ENCODE assay signal across 25 cellular contexts in the genomic region with DNA sequence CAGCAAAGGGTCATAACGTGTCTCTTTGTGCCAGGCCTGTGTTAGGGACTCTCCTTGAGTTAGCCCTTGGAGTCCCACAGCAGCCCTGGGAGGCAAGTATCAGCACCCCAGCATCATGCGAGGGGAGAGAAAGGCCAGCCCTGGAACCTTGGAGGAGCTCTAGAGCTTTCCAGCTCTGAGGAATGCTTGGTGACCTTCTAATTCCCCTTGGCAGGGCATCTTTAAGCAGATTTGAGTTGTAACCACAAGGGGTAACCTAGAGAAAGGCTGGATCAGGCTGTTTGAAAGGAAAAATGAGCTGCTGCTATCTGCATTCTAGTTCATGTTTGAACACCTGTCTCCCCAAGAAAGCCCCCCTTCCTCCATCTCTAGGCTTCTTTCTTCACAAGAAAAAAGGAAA. TPM values are rescaled to one million over a fixed set of nuclear protein-coding genes. Genes with fewer than 3 reads are reported as not detected.
A peak's percentile ranks its signal among the peaks of the same experiment; 100 is the strongest.
DNase-seq lines count a peak whose midpoint lies in the region; ATAC-seq and TF ChIP-seq lines count a peak whose summit lies in the region.
"Had no signal": no experiment of that assay in that cellular context is flagged by ENCODE, and none has a peak within 500 bp of the region (broad histone marks: within the 10 kb centered on the region; RNA-seq: fewer than 3 reads in every experiment).

No MANE protein-coding gene starts in this region.

- H3K79me1 ChIP-seq in trophoblast cell (ENCODE audit: low read length) = no peaks in the 10 kb centered on the region

- no peak overlapping the region for H2BK5ac ChIP-seq in trophoblast cell (ENCODE audit: low read depth, low read length, poor library complexity)

- no peaks in the 10 kb centered on the region for H3K36me3 ChIP-seq in Panc1 (ENCODE audit: control insufficient read depth, insufficient read depth, low read length)
- H3K36me3 ChIP-seq in CD8-positive, alpha-beta T cell (ENCODE audit: insufficient read depth, low read length) = no peaks in the 10 kb centered on the region
- no peaks in the 10 kb centered on the region for H3K36me3 ChIP-seq in trophoblast cell (ENCODE audit: control insufficient read depth in 1 of 2, insufficient read depth in 2 of 2, low read length in 2 of 2)
- H3K36me3 ChIP-seq: BLaER1 treated with 17β-estradiol and CSF1 and Interleukin-3, amounts not matched to agents 10 nM and 100 nM; esophagus squamous epithelium; gastrocnemius medialis; prostate gland had no signal

- in situ Hi-C loops in Panc1 (cut with HindIII; ENCODE audit: low pct_unique_long_range_greater_than_20kb, low sequenced_read_pairs) = no loop called here

- H3K27ac Mint-ChIP-seq in CD8-positive, alpha-beta T cell = no peak overlapping the region
- H3K27ac Mint-ChIP-seq in type B pancreatic cell = no peak overlapping the region
- H3K27ac Mint-ChIP-seq: activated naive CD8-positive, alpha-beta T cell treated with anti-CD3 and anti-CD28 coated beads, Interleukin-2, amount 50 U/mL, for 24 hours; memory B cell had no signal

- H3K4me1 ChIP-seq in Panc1 (ENCODE audit: control insufficient read depth, insufficient read depth, low read length) (no peaks in the 10 kb centered on the region), trophoblast cell (ENCODE audit: control insufficient read depth in 1 of 2, insufficient read depth in 2 of 2, low read length in 2 of 2) (peaks cover 0 to 3% of the 10 kb centered on the region in 2 experiments)
- H3K4me1 ChIP-seq in CD8-positive, alpha-beta T cell (ENCODE audit: insufficient read depth, low read length) = peaks cover 2% of the 10 kb centered on the region
- H3K4me1 ChIP-seq: esophagus squamous epithelium, gastrocnemius medialis, prostate gland had no signal

- no peak overlapping the region for H3K4me3 Mint-ChIP-seq in CD8-positive, alpha-beta T cell
- H3K4me3 Mint-ChIP-seq in type B pancreatic cell = no peak overlapping the region
- H3K4me3 Mint-ChIP-seq: activated naive CD8-positive, alpha-beta T cell treated with anti-CD3 and anti-CD28 coated beads, Interleukin-2, amount 50 U/mL, for 24 hours; memory B cell had no signal

- no peaks in the 10 kb centered on the region for H3K36me3 Mint-ChIP-seq in CD8-positive, alpha-beta T cell
- H3K36me3 Mint-ChIP-seq in type B pancreatic cell = no peaks in the 10 kb centered on the region
- H3K36me3 Mint-ChIP-seq: memory B cell had no signal

- no peak overlapping the region for H3K4ac ChIP-seq in trophoblast cell (ENCODE audit: low read depth, low read length)

- H3K4me3 ChIP-seq in Panc1 (ENCODE audit: low read depth in 2 of 2, low read length in 2 of 2) = no peak overlapping the region
- no peak overlapping the region for H3K4me3 ChIP-seq in CD8-positive, alpha-beta T cell (ENCODE audit: low read depth, low read length)
- no peak overlapping the region for H3K4me3 ChIP-seq in trophoblast cell (ENCODE audit: low read depth, low read length)
- H3K4me3 ChIP-seq: BLaER1 treated with 17β-estradiol and CSF1 and Interleukin-3, amounts not matched to agents 10 nM and 100 nM; esophagus squamous epithelium; gastrocnemius medialis; hepatocyte; prostate gland had no signal

- no peaks in the 10 kb centered on the region for H3K27me3 Mint-ChIP-seq in CD8-positive, alpha-beta T cell (ENCODE audit: low read depth)
- H3K27me3 Mint-ChIP-seq in type B pancreatic cell = no peaks in the 10 kb centered on the region
- H3K27me3 Mint-ChIP-seq: activated naive CD8-positive, alpha-beta T cell treated with anti-CD3 and anti-CD28 coated beads, Interleukin-2, amount 50 U/mL, for 24 hours; memory B cell had no signal

- ATAC-seq in Panc1 = peak; percentile 32; the same call in 1 of the 2 replicates
- ATAC-seq in CD8-positive, alpha-beta T cell = no peak
- no peak for ATAC-seq in HG03175 (IDR thresholded peaks at IDR 0.05; ENCODE audit: unreplicated experiment)
- ATAC-seq: activated naive CD8-positive, alpha-beta T cell treated with anti-CD3 and anti-CD28 coated beads, Interleukin-2, amount 50 U/mL, for 24 hours; gastrocnemius medialis; Right ventricle myocardium inferior; stimulated activated naive CD8-positive, alpha-beta T cell treated with anti-CD3 and anti-CD28 coated beads, Interleukin-15, Interleukin-2, amounts not matched to agents 100 U/mL and 50 U/mL, for 24 hours had no signal

- peak; percentile 39 for DNase-seq in activated effector memory CD4-positive, alpha-beta T cell treated with anti-CD3 and anti-CD28 coated beads, Interleukin-2, amount 50 U/mL, for 16 hours
- DNase-seq in activated effector memory CD4-positive, alpha-beta T cell treated with Interleukin-2 at 50 U/mL for 16 hours = no peak
- DNase-seq in Panc1 (ENCODE audit: low read depth, low spot score) = no peak
- DNase-seq in islet precursor cell = peak; percentile 37
- no peak for DNase-seq in CD8-positive, alpha-beta T cell
- DNase-seq in trophoblast cell = no peak
- DNase-seq in type B pancreatic cell (ENCODE audit: extremely low spot score, unreplicated experiment) = no peak
- DNase-seq: activated CD4-positive, alpha-beta T cell treated with anti-CD3 and anti-CD28 coated beads for 48 hours; activated CD8-positive, alpha-beta memory T cell treated with anti-CD3 and anti-CD28 coated beads for 24 hours; activated gamma-delta T cell treated with Interleukin-2 at 50 U/mL for 16 hours; activated naive CD8-positive, alpha-beta T cell treated with anti-CD3 and anti-CD28 coated beads, Interleukin-2, amount 50 U/mL, for 24 hours; caudate nucleus; dermis blood vessel endothelial cell; esophagus squamous epithelium; gastrocnemius medialis; Karpas-422; NCI-H1436; NCI-H510A; stimulated activated naive CD8-positive, alpha-beta T cell treated with anti-CD3 and anti-CD28 coated beads, Interleukin-15, Interleukin-2, amounts not matched to agents 100 U/mL and 50 U/mL, for 24 hours had no signal

- H2AK5ac ChIP-seq in trophoblast cell (ENCODE audit: low read length) = no peak overlapping the region

- CTCF ChIA-PET in Panc1 (lab: Charles Lee) = interaction anchor here (1.0 kb wide), 1 partner anchor 75 kb away, joined by 12 read pairs; no protein-coding TSS in a partner anchor
- CTCF ChIA-PET in CD8-positive, alpha-beta T cell (lab: Charles Lee) = interaction anchor here (1.8 kb wide), 1 partner anchor 37 kb away, joined by 6 read pairs; no protein-coding TSS in a partner anchor

- no peak overlapping the region for H2BK12ac ChIP-seq in trophoblast cell (ENCODE audit: low read length)

- no peaks in the 10 kb centered on the region for H3K9me3 ChIP-seq in Panc1 (ENCODE audit: control insufficient read depth, insufficient read depth, low read depth, low read length)
- no peaks in the 10 kb centered on the region for H3K9me3 ChIP-seq in CD8-positive, alpha-beta T cell (ENCODE audit: low read length)
- H3K9me3 ChIP-seq in trophoblast cell (ENCODE audit: insufficient read depth, low read depth, low read length) = peaks cover 2% of the 10 kb centered on the region
- H3K9me3 ChIP-seq: BLaER1 treated with 17β-estradiol and CSF1 and Interleukin-3, amounts not matched to agents 10 nM and 100 nM; esophagus squamous epithelium; gastrocnemius medialis; prostate gland had no signal

- no peaks in the 10 kb centered on the region for H3K79me2 ChIP-seq in trophoblast cell (ENCODE audit: control insufficient read depth, insufficient read depth, low read length, poor library complexity)
- H3K79me2 ChIP-seq: hepatocyte had no signal

- no peak overlapping the region for H4K91ac ChIP-seq in trophoblast cell (ENCODE audit: low read depth, low read length)

- H3K9me3 Mint-ChIP-seq in CD8-positive, alpha-beta T cell = no peaks in the 10 kb centered on the region
- H3K9me3 Mint-ChIP-seq in type B pancreatic cell = no peaks in the 10 kb centered on the region
- H3K9me3 Mint-ChIP-seq: activated naive CD8-positive, alpha-beta T cell treated with anti-CD3 and anti-CD28 coated beads, Interleukin-2, amount 50 U/mL, for 24 hours; memory B cell had no signal

- H4K12ac ChIP-seq in trophoblast cell (ENCODE audit: low read depth, low read length) = no peak overlapping the region

- no peak overlapping the region for H4K8ac ChIP-seq in trophoblast cell (ENCODE audit: low read depth, low read length)

- H3K27ac ChIP-seq in Panc1 (ENCODE audit: low read length) = no peak overlapping the region
- H3K27ac ChIP-seq in CD8-positive, alpha-beta T cell (ENCODE audit: low read depth, low read length) = no peak overlapping the region
- H3K27ac ChIP-seq in trophoblast cell (ENCODE audit: low read depth, low read length) = no peak overlapping the region
- H3K27ac ChIP-seq: BLaER1 treated with 17β-estradiol and CSF1 and Interleukin-3, amounts not matched to agents 10 nM and 100 nM; esophagus squamous epithelium; gastrocnemius medialis; hepatocyte; prostate gland had no signal

- no peak for TF ChIP-seq CTCF in Panc1 (IDR thresholded peaks at IDR 0.05)
- TF ChIP-seq CTCF in CD8-positive, alpha-beta T cell (IDR thresholded peaks at IDR 0.05) = no peak
- no peak for TF ChIP-seq CTCF in type B pancreatic cell (conservative IDR thresholded peaks at IDR 0.05)

- no peak overlapping the region for H2AFZ ChIP-seq in trophoblast cell (ENCODE audit: insufficient read depth, low read length, poor library complexity)
- H2AFZ ChIP-seq: hepatocyte had no signal

- H3K27me3 ChIP-seq in Panc1 (ENCODE audit: control insufficient read depth, insufficient read depth, low read length) (no peaks in the 10 kb centered on the region), trophoblast cell (ENCODE audit: insufficient read depth, low read length) (no peaks in the 10 kb centered on the region)
- H3K27me3 ChIP-seq in CD8-positive, alpha-beta T cell (ENCODE audit: insufficient read depth, low read length) = no peaks in the 10 kb centered on the region
- H3K27me3 ChIP-seq: esophagus squamous epithelium, gastrocnemius medialis, hepatocyte had no signal

- BruUV-seq in Panc1 (replicated peaks; lab: Mats Ljungman, UMichigan) = no TSS peak

- POLR2A ChIA-PET in Panc1 (lab: Charles Lee) = interaction anchor here (0.6 to 1.7 kb wide), 2 partner anchors 26 to 124 kb away, joined by 3 read pairs; no protein-coding TSS in a partner anchor
- POLR2A ChIA-PET in CD8-positive, alpha-beta T cell (lab: Charles Lee) = no interaction called here

- H3K4me2 ChIP-seq in trophoblast cell (ENCODE audit: low read length) = no peak overlapping the region
- H3K4me2 ChIP-seq: hepatocyte had no signal

- no peak overlapping the region for H3K14ac ChIP-seq in trophoblast cell (ENCODE audit: low read length)

- no peak overlapping the region for H3K9ac ChIP-seq in trophoblast cell (ENCODE audit: low read length)
- H3K9ac ChIP-seq: BLaER1 treated with 17β-estradiol and CSF1 and Interleukin-3, amounts not matched to agents 10 nM and 100 nM had no signal

- peaks cover 3% of the 10 kb centered on the region for H3K4me1 Mint-ChIP-seq in CD8-positive, alpha-beta T cell (ENCODE audit: low read depth)
- peaks cover 3% of the 10 kb centered on the region for H3K4me1 Mint-ChIP-seq in type B pancreatic cell (ENCODE audit: unreplicated experiment)

- H3K23ac ChIP-seq in trophoblast cell (ENCODE audit: low read length) = no peak overlapping the region

- intact Hi-C loops in Panc1 (cut with micrococcal nuclease; ENCODE audit: unreplicated experiment) = no loop called here
- intact Hi-C loops in CD8-positive, alpha-beta T cell (cut with DNase I, micrococcal nuclease) = no loop called here

- H2BK120ac ChIP-seq in trophoblast cell (ENCODE audit: insufficient read depth, low read length, poor library complexity) = no peak overlapping the region

- H3K18ac ChIP-seq in trophoblast cell (ENCODE audit: low read length) = no peak overlapping the region

- no CpG with 5 or more reads among the region's 2 CpGs for WGBS in trophoblast cell (ENCODE audit: extremely low coverage, insufficient coverage, insufficient read length)

RNA-seq across cellular contexts. Expression of gene ODC1, which starts 23.8 kb away (rescaled TPM):
- total RNA-seq in Panc1 (2021; ENCODE audit: unreplicated experiment) (159 TPM), type B pancreatic cell (ENCODE audit: low replicate concordance) (60.7 and 135 TPM in 2 replicates)
- 135 TPM for polyA plus RNA-seq in Panc1 (2012; ENCODE audit: insufficient read length)
- 100 to 1,000 TPM; 157 to 162 TPM for total RNA-seq in CD8-positive, alpha-beta T cell
- polyA plus RNA-seq in trophoblast cell (2013) = 175 and 189 TPM in 2 replicates

Comparison
In these comparisons a context has a peak if more than half of its experiments do, and no peak if none do; other contexts are left out.
1. DNase-seq: peak in activated effector memory CD4-positive, alpha-beta T cell treated with anti-CD3 and anti-CD28 coated beads, Interleukin-2, amount 50 U/mL, for 16 hours (single experiment) and islet precursor cell (single experiment); none in activated effector memory CD4-positive, alpha-beta T cell treated with Interleukin-2 at 50 U/mL for 16 hours (single experiment), Panc1 (single experiment), CD8-positive, alpha-beta T cell (0 of 7), trophoblast cell (0 of 2) and type B pancreatic cell (single experiment).